ENCODE assay signal across 13 cellular contexts in genomic region chr3:42491876-42492507, GRCh38. TPM values are rescaled to one million over a fixed set of nuclear protein-coding genes. Genes with fewer than 3 reads are reported as not detected.
DNase-seq lines count a peak whose midpoint lies in the region; ATAC-seq and TF ChIP-seq lines count a peak whose summit lies in the region.
"Had no signal": no experiment of that assay in that cellular context is flagged by ENCODE, and none has a peak within 500 bp of the region (broad histone marks: within the 10 kb centered on the region; RNA-seq: fewer than 3 reads in every experiment).

No MANE protein-coding gene starts in this region.

- no peak for TF ChIP-seq POLR2A in breast epithelium (IDR thresholded peaks at IDR 0.05)

- no peaks in the 10 kb centered on the region for H3K9me3 Mint-ChIP-seq in MCF 10A (ENCODE audit: unreplicated experiment)
- H3K9me3 Mint-ChIP-seq: effector memory CD8-positive, alpha-beta T cell had no signal

- no TSS peak for BruUV-seq in MCF 10A (replicated peaks; lab: Mats Ljungman, UMichigan)

- no peaks in the 10 kb centered on the region for H3K36me3 Mint-ChIP-seq in MCF 10A (ENCODE audit: insufficient read depth, unreplicated experiment)

- CTCF ChIA-PET in MCF 10A (lab: Yijun Ruan, JAX): interaction anchor here (0.7 to 0.9 kb wide), 2 partner anchors 18 to 24 kb away, joined by 3 to 6 read pairs; no protein-coding TSS in a partner anchor

- H3K27me3 Mint-ChIP-seq in MCF 10A (ENCODE audit: insufficient read depth, unreplicated experiment): no peaks in the 10 kb centered on the region

- peak; percentile 13 to 39 for DNase-seq in breast epithelium (ENCODE audit: low spot score in 2 of 2)
- no peak for DNase-seq in MCF 10A (ENCODE audit: unreplicated experiment)
- DNase-seq in SKM-1 (lab: John Stamatoyannopoulos, UW; ENCODE audit: unreplicated experiment): peak; percentile 66
- DNase-seq in left ventricle myocardium superior: no peak
- peak; percentile 46 for DNase-seq in upper lobe of right lung
- no peak for DNase-seq in NCI-H1105 treated with DMSO at 0.1 percent for 48 hours (lab: John Stamatoyannopoulos, UW)
- DNase-seq: effector memory CD8-positive, alpha-beta T cell; NCI-H2107; T-helper 1 cell had no signal

- peak; percentile 20 for ATAC-seq in left ventricle myocardium superior
- no peak for ATAC-seq in upper lobe of right lung
- ATAC-seq in GM18858 (IDR thresholded peaks at IDR 0.05; ENCODE audit: unreplicated experiment): no peak
- no peak for ATAC-seq in HG02981 (IDR thresholded peaks at IDR 0.05; ENCODE audit: unreplicated experiment)
- ATAC-seq: effector memory CD8-positive, alpha-beta T cell had no signal

- H3K27me3 ChIP-seq in breast epithelium (no peaks in the 10 kb centered on the region), upper lobe of right lung (no peaks in the 10 kb centered on the region)
- H3K27me3 ChIP-seq: uterus had no signal

- TF ChIP-seq CTCF in breast epithelium (IDR thresholded peaks at IDR 0.05) (no peak), MCF 10A (IDR thresholded peaks at IDR 0.05; ENCODE audit: unreplicated experiment) (no peak), upper lobe of right lung (IDR thresholded peaks at IDR 0.05) (no peak)

- no peak overlapping the region for H3K27ac Mint-ChIP-seq in MCF 10A (ENCODE audit: low read depth, unreplicated experiment)
- H3K27ac Mint-ChIP-seq: effector memory CD8-positive, alpha-beta T cell had no signal

- no peak overlapping the region for H3K4me3 Mint-ChIP-seq in MCF 10A (ENCODE audit: unreplicated experiment)
- H3K4me3 Mint-ChIP-seq: effector memory CD8-positive, alpha-beta T cell had no signal

- POLR2A ChIA-PET in MCF 10A (lab: Yijun Ruan, JAX): interaction anchor here (0.7 kb wide), 1 partner anchor 15 kb away, joined by 3 read pairs; no protein-coding TSS in a partner anchor

- H3K4me1 Mint-ChIP-seq in MCF 10A (ENCODE audit: insufficient read depth, unreplicated experiment): peaks cover 20% of the 10 kb centered on the region

- H3K9me3 ChIP-seq in breast epithelium: no peaks in the 10 kb centered on the region
- H3K9me3 ChIP-seq in upper lobe of right lung: no peaks in the 10 kb centered on the region
- H3K9me3 ChIP-seq: uterus had no signal

- peaks cover 0 to 19% of the 10 kb centered on the region in 2 donors for H3K4me1 ChIP-seq in breast epithelium
- H3K4me1 ChIP-seq in upper lobe of right lung: peaks cover 4% of the 10 kb centered on the region

- intact Hi-C loops in breast epithelium (cut with DNase I; ENCODE audit: low total_unique reads) (no loop called here), MCF 10A (cut with micrococcal nuclease) (no loop called here), left ventricle myocardium superior (cut with micrococcal nuclease) (no loop called here), upper lobe of right lung (cut with DNase I) (no loop called here)

- H3K36me3 ChIP-seq in breast epithelium (no peaks in the 10 kb centered on the region), upper lobe of right lung (no peaks in the 10 kb centered on the region)
- H3K36me3 ChIP-seq: uterus had no signal

- H3K4me3 ChIP-seq in breast epithelium: no peak overlapping the region
- H3K4me3 ChIP-seq in upper lobe of right lung: no peak overlapping the region
- H3K4me3 ChIP-seq: uterus had no signal

- H3K27ac ChIP-seq in breast epithelium (no peak overlapping the region), upper lobe of right lung (no peak overlapping the region)
- H3K27ac ChIP-seq: KMS-11, uterus had no signal

RNA-seq across cellular contexts. Expression of gene VIPR1, which starts 10.5 kb away (rescaled TPM):
- total RNA-seq in breast epithelium (10 to 100 TPM; 16.3 to 40.2 (median 25.2) TPM), MCF 10A (2022) (0.28 and 0.54 TPM in 2 replicates), left ventricle myocardium superior (2.2 TPM), upper lobe of right lung (184 TPM)

Comparison
In these comparisons a context has a peak if more than half of its experiments do, and no peak if none do; other contexts are left out.
1. DNase-seq: peak in breast epithelium (2 of 2), SKM-1 (single experiment) and upper lobe of right lung (single experiment); none in MCF 10A (single experiment), left ventricle myocardium superior (single experiment) and NCI-H1105 treated with DMSO at 0.1 percent for 48 hours (single experiment).